ENCODE assay signal across 2 cellular contexts in the genomic region with DNA sequence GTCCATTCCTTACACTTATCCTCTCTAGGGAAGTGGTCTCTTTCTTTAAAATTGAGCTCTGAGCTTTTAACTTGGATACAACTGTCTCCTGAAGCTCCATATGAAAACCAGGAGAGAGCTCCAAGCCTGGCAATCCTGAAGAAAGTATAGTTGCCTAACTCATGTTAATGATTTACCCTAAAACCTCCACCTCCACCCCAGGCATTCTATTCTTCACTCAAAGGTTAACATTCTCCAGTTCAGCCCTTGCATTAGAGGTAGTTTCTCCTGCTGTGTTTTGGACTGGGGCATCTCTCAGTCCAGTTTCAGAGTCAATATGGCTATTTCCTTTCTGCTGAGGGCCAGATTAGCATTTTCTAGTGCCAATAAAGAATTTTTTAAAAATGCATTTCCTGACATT.
TF ChIP-seq lines count a peak whose summit lies in the region.

No MANE protein-coding gene starts in this region.

TF ChIP-seq in GM23338, 12 proteins besides CTCF, POLR2A, EP300 and RAD21:
- TF ChIP-seq, protein P1, sequence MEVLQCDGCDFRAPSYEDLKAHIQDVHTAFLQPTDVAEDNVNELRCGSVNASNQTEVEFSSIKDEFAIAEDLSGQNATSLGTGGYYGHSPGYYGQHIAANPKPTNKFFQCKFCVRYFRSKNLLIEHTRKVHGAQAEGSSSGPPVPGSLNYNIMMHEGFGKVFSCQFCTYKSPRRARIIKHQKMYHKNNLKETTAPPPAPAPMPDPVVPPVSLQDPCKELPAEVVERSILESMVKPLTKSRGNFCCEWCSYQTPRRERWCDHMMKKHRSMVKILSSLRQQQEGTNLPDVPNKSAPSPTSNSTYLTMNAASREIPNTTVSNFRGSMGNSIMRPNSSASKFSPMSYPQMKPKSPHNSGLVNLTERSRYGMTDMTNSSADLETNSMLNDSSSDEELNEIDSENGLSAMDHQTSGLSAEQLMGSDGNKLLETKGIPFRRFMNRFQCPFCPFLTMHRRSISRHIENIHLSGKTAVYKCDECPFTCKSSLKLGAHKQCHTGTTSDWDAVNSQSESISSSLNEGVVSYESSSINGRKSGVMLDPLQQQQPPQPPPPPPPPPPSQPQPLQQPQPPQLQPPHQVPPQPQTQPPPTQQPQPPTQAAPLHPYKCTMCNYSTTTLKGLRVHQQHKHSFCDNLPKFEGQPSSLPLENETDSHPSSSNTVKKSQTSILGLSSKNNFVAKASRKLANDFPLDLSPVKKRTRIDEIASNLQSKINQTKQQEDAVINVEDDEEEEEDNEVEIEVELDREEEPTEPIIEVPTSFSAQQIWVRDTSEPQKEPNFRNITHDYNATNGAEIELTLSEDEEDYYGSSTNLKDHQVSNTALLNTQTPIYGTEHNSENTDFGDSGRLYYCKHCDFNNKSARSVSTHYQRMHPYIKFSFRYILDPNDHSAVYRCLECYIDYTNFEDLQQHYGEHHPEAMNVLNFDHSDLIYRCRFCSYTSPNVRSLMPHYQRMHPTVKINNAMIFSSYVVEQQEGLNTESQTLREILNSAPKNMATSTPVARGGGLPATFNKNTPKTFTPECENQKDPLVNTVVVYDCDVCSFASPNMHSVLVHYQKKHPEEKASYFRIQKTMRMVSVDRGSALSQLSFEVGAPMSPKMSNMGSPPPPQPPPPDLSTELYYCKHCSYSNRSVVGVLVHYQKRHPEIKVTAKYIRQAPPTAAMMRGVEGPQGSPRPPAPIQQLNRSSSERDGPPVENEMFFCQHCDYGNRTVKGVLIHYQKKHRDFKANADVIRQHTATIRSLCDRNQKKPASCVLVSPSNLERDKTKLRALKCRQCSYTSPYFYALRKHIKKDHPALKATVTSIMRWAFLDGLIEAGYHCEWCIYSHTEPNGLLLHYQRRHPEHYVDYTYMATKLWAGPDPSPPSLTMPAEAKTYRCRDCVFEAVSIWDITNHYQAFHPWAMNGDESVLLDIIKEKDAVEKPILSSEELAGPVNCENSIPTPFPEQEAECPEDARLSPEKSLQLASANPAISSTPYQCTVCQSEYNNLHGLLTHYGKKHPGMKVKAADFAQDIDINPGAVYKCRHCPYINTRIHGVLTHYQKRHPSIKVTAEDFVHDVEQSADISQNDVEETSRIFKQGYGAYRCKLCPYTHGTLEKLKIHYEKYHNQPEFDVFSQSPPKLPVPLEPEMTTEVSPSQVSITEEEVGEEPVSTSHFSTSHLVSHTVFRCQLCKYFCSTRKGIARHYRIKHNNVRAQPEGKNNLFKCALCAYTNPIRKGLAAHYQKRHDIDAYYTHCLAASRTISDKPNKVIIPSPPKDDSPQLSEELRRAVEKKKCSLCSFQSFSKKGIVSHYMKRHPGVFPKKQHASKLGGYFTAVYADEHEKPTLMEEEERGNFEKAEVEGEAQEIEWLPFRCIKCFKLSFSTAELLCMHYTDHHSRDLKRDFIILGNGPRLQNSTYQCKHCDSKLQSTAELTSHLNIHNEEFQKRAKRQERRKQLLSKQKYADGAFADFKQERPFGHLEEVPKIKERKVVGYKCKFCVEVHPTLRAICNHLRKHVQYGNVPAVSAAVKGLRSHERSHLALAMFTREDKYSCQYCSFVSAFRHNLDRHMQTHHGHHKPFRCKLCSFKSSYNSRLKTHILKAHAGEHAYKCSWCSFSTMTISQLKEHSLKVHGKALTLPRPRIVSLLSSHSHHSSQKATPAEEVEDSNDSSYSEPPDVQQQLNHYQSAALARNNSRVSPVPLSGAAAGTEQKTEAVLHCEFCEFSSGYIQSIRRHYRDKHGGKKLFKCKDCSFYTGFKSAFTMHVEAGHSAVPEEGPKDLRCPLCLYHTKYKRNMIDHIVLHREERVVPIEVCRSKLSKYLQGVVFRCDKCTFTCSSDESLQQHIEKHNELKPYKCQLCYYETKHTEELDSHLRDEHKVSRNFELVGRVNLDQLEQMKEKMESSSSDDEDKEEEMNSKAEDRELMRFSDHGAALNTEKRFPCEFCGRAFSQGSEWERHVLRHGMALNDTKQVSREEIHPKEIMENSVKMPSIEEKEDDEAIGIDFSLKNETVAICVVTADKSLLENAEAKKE (CRISPR knock-in tag; IDR thresholded peaks at IDR 0.05) = peak; percentile 94
- no peak for TF ChIP-seq CREB1 (CRISPR knock-in tag; IDR thresholded peaks at IDR 0.05; ENCODE audit: low read depth)

TF ChIP-seq in H1, 55 proteins besides CTCF, POLR2A, EP300 and RAD21:
- TF ChIP-seq CEBPB (IDR thresholded peaks at IDR 0.05; ENCODE audit: low read depth, low read length) = peak; percentile 31; the same call in 1 of the 2 replicates
- TF ChIP-seq JUND (IDR thresholded peaks at IDR 0.05; ENCODE audit: low read length) = no peak
